In the genomic region with DNA sequence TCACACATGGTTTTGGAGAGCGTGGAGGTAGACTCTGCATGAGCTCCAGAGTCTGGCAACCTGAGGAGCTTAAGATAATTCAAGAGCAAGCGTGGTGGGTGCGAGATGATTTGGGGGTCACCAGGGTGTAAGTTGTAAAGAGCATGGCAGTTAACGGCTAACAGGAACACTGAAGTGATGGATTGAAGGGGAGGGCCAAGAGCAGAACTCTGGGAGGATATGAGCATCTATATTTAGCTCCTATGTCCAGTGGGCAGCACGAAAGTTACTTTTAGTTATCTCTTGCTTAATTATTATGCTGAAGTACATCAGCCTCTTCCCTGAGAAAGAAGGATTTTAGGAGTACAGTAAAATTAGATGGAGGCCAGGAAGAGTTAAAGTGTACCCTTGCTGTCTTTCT, we compare ENCODE assay signal across 21 cellular contexts.
DNase-seq lines count a peak whose midpoint lies in the region; ATAC-seq, FAIRE-seq and TF ChIP-seq lines count a peak whose summit lies in the region.
"Had no signal": no experiment of that assay in that cellular context is flagged by ENCODE, and none has a peak within 500 bp of the region (broad histone marks: within the 10 kb centered on the region; RNA-seq: fewer than 3 reads in every experiment).

No MANE protein-coding gene starts in this region.

- intact Hi-C loops in Right ventricle myocardium inferior (cut with DNase I) (no loop called here), cardiac septum (cut with DNase I) (no loop called here), heart right ventricle (cut with DNase I) (loop anchor here in 2 of 10 donors (5.0 to 10.0 kb wide), 3 partner anchors 223 to 995 kb away; no protein-coding TSS in a partner anchor)

- ATAC-seq in Right ventricle myocardium inferior (peak; percentile 58), heart right ventricle (peak in 5 of 8 donors; percentile 56 to 75 (median 70))
- ATAC-seq: CD8-positive, alpha-beta T cell had no signal

- H3K4me3 ChIP-seq in heart right ventricle (no peak overlapping the region), right atrium auricular region (no peak overlapping the region), small intestine (ENCODE audit: low read depth in 1 of 2, low read length in 2 of 2) (no peak overlapping the region)
- H3K4me3 ChIP-seq: BLaER1, HAP-1 had no signal

- H3K9me3 ChIP-seq in heart right ventricle (no peaks in the 10 kb centered on the region), right atrium auricular region (no peaks in the 10 kb centered on the region), small intestine (ENCODE audit: control insufficient read depth, low read depth) (no peaks in the 10 kb centered on the region)
- H3K9me3 ChIP-seq: BLaER1, Caco-2, HAP-1 had no signal

- H3K36me3 ChIP-seq in heart right ventricle (no peaks in the 10 kb centered on the region), right atrium auricular region (no peaks in the 10 kb centered on the region), small intestine (ENCODE audit: control insufficient read depth in 2 of 2, insufficient read depth in 2 of 2, low read length in 2 of 2) (no peaks in the 10 kb centered on the region)
- H3K36me3 ChIP-seq: BLaER1, HAP-1 had no signal

- peak overlapping the region in 1 of 10 donors; percentile 24 for H3K27ac ChIP-seq in heart right ventricle
- peak overlapping the region; percentile 53 to 68 for H3K27ac ChIP-seq in right atrium auricular region
- no peak overlapping the region for H3K27ac ChIP-seq in small intestine (ENCODE audit: low read depth in 1 of 2, low read length in 1 of 2)
- H3K27ac ChIP-seq: 22Rv1, BLaER1, C4-2B had no signal

- H3K4me1 ChIP-seq in heart right ventricle (peaks cover 0 to 17% (median 0%) of the 10 kb centered on the region in 9 donors), right atrium auricular region (peaks cover 0 to 30% of the 10 kb centered on the region in 2 donors), small intestine (ENCODE audit: control insufficient read depth in 2 of 2, insufficient read depth in 1 of 2, low read depth in 1 of 2, low read length in 1 of 2) (no peaks in the 10 kb centered on the region)
- H3K4me1 ChIP-seq: BLaER1, Caco-2, HAP-1 had no signal

- DNase-seq in Right ventricle myocardium inferior (ENCODE audit: missing footprints) (no peak), cardiac septum (ENCODE audit: low spot score) (no peak), heart right ventricle (no peak), right atrium auricular region (ENCODE audit: low spot score) (no peak), small intestine (no peak), NCI-H226 (no peak)
- DNase-seq: Caco-2; CD4-positive, CD25-positive, alpha-beta regulatory T cell; CD8-positive, alpha-beta T cell; DMS153; DND-41; GOT3; HFFc6 had no signal

- TF ChIP-seq CTCF in heart right ventricle (IDR thresholded peaks at IDR 0.05) = no peak
- TF ChIP-seq CTCF in right atrium auricular region (IDR thresholded peaks at IDR 0.05) = no peak

- H3K27me3 ChIP-seq in heart right ventricle (no peaks in the 10 kb centered on the region), right atrium auricular region (no peaks in the 10 kb centered on the region), small intestine (ENCODE audit: control insufficient read depth in 2 of 2, insufficient read depth in 2 of 2, low read length in 2 of 2) (no peaks in the 10 kb centered on the region)
- H3K27me3 ChIP-seq: BLaER1 had no signal

- no peak for FAIRE-seq in small intestine (lab: Jason Lieb, UNC)
- FAIRE-seq: A204.1, G401.6, GM12892, H54 had no signal

- 45 to 50% methylated on average over 5 of the region's 5 CpGs for WGBS in heart right ventricle, 2 donors
- WGBS in small intestine, 3 donors = 67 to 76% (median 72%) methylated on average over 5 of the region's 5 CpGs

Comparison
In these comparisons a context has a peak if more than half of its experiments do, and no peak if none do; other contexts are left out.
1. H3K27ac ChIP-seq: peak in right atrium auricular region (2 of 2); none in small intestine (0 of 2).